ENCODE assay signal across 8 cellular contexts in the genomic region with DNA sequence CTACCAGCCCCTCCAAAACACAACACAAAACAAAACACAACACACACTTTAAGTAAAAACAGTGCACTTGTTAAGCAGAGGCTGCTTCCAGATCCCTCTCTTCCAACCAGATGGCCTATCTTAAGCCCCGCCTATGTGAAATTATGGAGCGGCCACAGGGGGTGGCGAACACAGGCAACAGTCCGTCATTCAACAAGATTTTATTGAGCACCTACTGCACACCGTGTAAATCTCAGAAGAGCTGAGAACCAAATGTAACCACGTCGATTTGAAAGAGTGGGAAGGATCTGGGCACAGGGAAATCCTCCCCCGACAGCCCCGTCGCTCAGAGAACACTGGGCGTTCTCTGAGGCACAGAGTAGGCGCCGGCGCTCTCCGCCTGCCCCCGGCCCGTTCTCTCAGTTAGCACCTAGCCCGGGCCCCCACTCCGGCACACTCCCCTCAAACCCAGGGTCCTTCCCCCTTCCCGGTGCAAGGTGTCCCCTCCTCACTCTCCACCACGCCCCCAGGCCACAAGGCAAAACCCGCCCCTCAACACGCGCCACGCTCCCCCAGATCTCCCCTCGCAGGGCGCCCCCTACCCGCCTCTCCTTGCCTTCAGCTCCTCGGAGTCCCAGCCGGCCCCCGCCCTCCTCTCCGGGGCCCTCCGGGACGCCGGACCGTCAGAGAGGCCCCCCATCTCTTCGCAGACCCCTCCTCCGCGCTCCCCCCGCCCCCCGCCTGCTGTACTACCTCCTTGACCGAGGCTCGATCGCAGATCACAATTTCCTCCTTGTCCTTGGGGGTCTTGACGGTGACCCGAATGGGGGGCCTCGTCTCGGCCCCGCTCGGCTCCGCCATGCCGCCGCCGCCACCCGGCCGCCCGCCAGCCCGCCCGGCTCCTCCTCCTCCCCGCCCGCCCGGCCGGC. TPM values are rescaled to one million over a fixed set of nuclear protein-coding genes. Genes with fewer than 3 reads are reported as not detected.
A peak's percentile ranks its signal among the peaks of the same experiment; 100 is the strongest.
DNase-seq lines count a peak whose midpoint lies in the region; ATAC-seq and TF ChIP-seq lines count a peak whose summit lies in the region.

No MANE protein-coding gene starts in this region.

- H3K27me3 Mint-ChIP-seq in endodermal cell (ENCODE audit: insufficient read depth), result no peaks in the 10 kb centered on the region

- H3K36me3 ChIP-seq in endodermal cell (ENCODE audit: control insufficient read depth, insufficient read depth, low read length) (peaks cover 43% of the 10 kb centered on the region), mucosa of descending colon (ENCODE audit: low read depth) (no peaks in the 10 kb centered on the region)

- peak overlapping the region; percentile 93 for H3K4me3 Mint-ChIP-seq in endodermal cell

- H3K36me3 Mint-ChIP-seq in endodermal cell (ENCODE audit: low read depth), result peaks cover 36% of the 10 kb centered on the region

- peak; percentile 44 for DNase-seq in COR-L47 (lab: John Stamatoyannopoulos, UW)
- DNase-seq in NOMO-1 (lab: John Stamatoyannopoulos, UW; ENCODE audit: unreplicated experiment in 2 of 2), result peak; percentile 70 to 77
- DNase-seq in activated CD8-positive, alpha-beta memory T cell treated with anti-CD3 and anti-CD28 coated beads, Interleukin-2, amount 50 U/mL, for 1 hour (ENCODE audit: extremely low read depth), result peak; percentile 31
- peak; percentile 93 for DNase-seq in endodermal cell
- peak; percentile 68 to 85 (median 79) for DNase-seq in mucosa of descending colon
- DNase-seq in stimulated activated CD8-positive, alpha-beta memory T cell treated with anti-CD3 and anti-CD28 coated beads, Interleukin-2, amount 100 ng/mL, for 48 hours (ENCODE audit: low read depth in 2 of 2), result peak; percentile 55 to 62
- DNase-seq in NCI-H187 treated with DMSO at 0.1 percent for 48 hours (lab: John Stamatoyannopoulos, UW), result no peak

- intact Hi-C loops in mucosa of descending colon (cut with DNase I, micrococcal nuclease), result no loop called here

- no peaks in the 10 kb centered on the region for H3K27me3 ChIP-seq in endodermal cell (ENCODE audit: control insufficient read depth, insufficient read depth, low read length, poor library complexity, severe bottlenecking)

- TF ChIP-seq CTCF in endodermal cell (conservative IDR thresholded peaks at IDR 0.05) (peak; percentile 66), mucosa of descending colon (IDR thresholded peaks at IDR 0.05) (no peak)

- 0 to 1% methylated on average over 10 to 44 of the region's 63 CpGs for WGBS in endodermal cell (ENCODE audit: insufficient coverage in 1 of 2, insufficient read length in 1 of 2), 2 experiments

- H3K27ac Mint-ChIP-seq in endodermal cell, result peak overlapping the region; percentile 93

- H3K9me3 Mint-ChIP-seq in endodermal cell, result no peaks in the 10 kb centered on the region

- peak overlapping the region; percentile 89 for H3K4me3 ChIP-seq in endodermal cell (ENCODE audit: low read length)
- H3K4me3 ChIP-seq in mucosa of descending colon, result peak overlapping the region; percentile 34

- ATAC-seq in HG02885 (IDR thresholded peaks at IDR 0.05; ENCODE audit: poor library complexity, unreplicated experiment), result peak; percentile 34
- peak; percentile 31 for ATAC-seq in mucosa of descending colon

- H3K27ac ChIP-seq in endodermal cell (ENCODE audit: low read depth, low read length), result peak overlapping the region; percentile 69

- H3K4me1 ChIP-seq in endodermal cell (ENCODE audit: control insufficient read depth, insufficient read depth, low read length) (peaks cover 4% of the 10 kb centered on the region), mucosa of descending colon (ENCODE audit: low read depth) (peaks cover 7% of the 10 kb centered on the region)

- H3K4me1 Mint-ChIP-seq in endodermal cell, result peaks cover 22% of the 10 kb centered on the region

- H3K9me3 ChIP-seq in endodermal cell (ENCODE audit: control insufficient read depth, low read length), result no peaks in the 10 kb centered on the region
- H3K9me3 ChIP-seq in mucosa of descending colon, result no peaks in the 10 kb centered on the region

- H3K9ac ChIP-seq in endodermal cell (ENCODE audit: extremely low read depth, low read length, poor library complexity, severe bottlenecking), result peak overlapping the region; percentile 36

RNA-seq across cellular contexts. Expression of gene UBQLN4, which starts 0.5 kb away (rescaled TPM):
- total RNA-seq in endodermal cell, result 10 to 100 TPM; 56.4 to 62.4 TPM
- 60.8 TPM for polyA plus RNA-seq in endodermal cell (2013, experiment 1 of 2)
- 56.6 TPM for polyA plus RNA-seq in endodermal cell (2013, experiment 2 of 2)
- 10 to 100 TPM; 23.7 to 36.9 (median 23.9) TPM for total RNA-seq in mucosa of descending colon

RNA-seq across cellular contexts. Expression of gene LAMTOR2, which starts 1.5 kb away (rescaled TPM):
- total RNA-seq in endodermal cell, result 100 to 1,000 TPM in 1 of 2 donors, 10 to 100 TPM in 1; 84.4 to 101 TPM
- 74.4 TPM for polyA plus RNA-seq in endodermal cell (2013, experiment 1 of 2)
- 67.3 TPM for polyA plus RNA-seq in endodermal cell (2013, experiment 2 of 2)
- total RNA-seq in mucosa of descending colon, result 10 to 100 TPM; 49.8 to 73.4 (median 60.7) TPM

RNA-seq across cellular contexts. Expression of gene RAB25, which starts 7.8 kb away (rescaled TPM):
- total RNA-seq in endodermal cell (10 to 100 TPM; 82.0 to 84.4 TPM), mucosa of descending colon (100 to 1,000 TPM in 2 of 3 donors, 10 to 100 TPM in 1; 85.1 to 242 (median 158) TPM)
- 10.3 TPM for polyA plus RNA-seq in endodermal cell (2013, experiment 1 of 2)
- 7.8 TPM for polyA plus RNA-seq in endodermal cell (2013, experiment 2 of 2)

RNA-seq across cellular contexts. Expression of gene MEX3A, which starts 29.1 kb away (rescaled TPM):
- total RNA-seq in endodermal cell (10 to 100 TPM; 91.8 to 94.3 TPM), mucosa of descending colon (1 to 10 TPM in 1 of 3 donors, under 1 TPM in 2; 0.32 to 2.5 (median 0.66) TPM)
- 91.4 TPM for polyA plus RNA-seq in endodermal cell (2013, experiment 1 of 2)
- polyA plus RNA-seq in endodermal cell (2013, experiment 2 of 2), result 89.4 TPM

RNA-seq across cellular contexts. Expression of gene SSR2, which starts 32.4 kb away (rescaled TPM):
- total RNA-seq in endodermal cell, result 100 to 1,000 TPM; 193 TPM
- polyA plus RNA-seq in endodermal cell (2013, experiment 1 of 2), result 299 TPM
- polyA plus RNA-seq in endodermal cell (2013, experiment 2 of 2), result 274 TPM
- total RNA-seq in mucosa of descending colon, result 100 to 1,000 TPM; 144 to 203 (median 164) TPM
